In genomic region chrX:9352683-9353430, GRCh38 we compare ENCODE assay signal across 8 cellular contexts.
DNase-seq lines count a peak whose midpoint lies in the region; ATAC-seq and TF ChIP-seq lines count a peak whose summit lies in the region.

No MANE protein-coding gene starts in this region.

- H3K4me3 ChIP-seq in heart left ventricle: peak overlapping the region in 1 of 12 donors; percentile 31
- H3K4me3 ChIP-seq in upper lobe of right lung: no peak overlapping the region

- H3K9me3 ChIP-seq in heart left ventricle (no peaks in the 10 kb centered on the region), upper lobe of right lung (no peaks in the 10 kb centered on the region)

- no peak for TF ChIP-seq CTCF in heart left ventricle (IDR thresholded peaks at IDR 0.05)
- no peak for TF ChIP-seq CTCF in upper lobe of right lung (IDR thresholded peaks at IDR 0.05)

- H3K27ac ChIP-seq in heart left ventricle: peak overlapping the region in 1 of 12 donors; percentile 84
- H3K27ac ChIP-seq in upper lobe of right lung: peak overlapping the region; percentile 24

- H3K4me1 ChIP-seq in heart left ventricle (peaks cover 0 to 47% (median 0%) of the 10 kb centered on the region in 12 donors), upper lobe of right lung (no peaks in the 10 kb centered on the region)

- TF ChIP-seq POLR2A in heart left ventricle (IDR thresholded peaks at IDR 0.05): no peak

- ATAC-seq in GM21381 (IDR thresholded peaks at IDR 0.05; ENCODE audit: unreplicated experiment): peak; percentile 74
- peak; percentile 72 for ATAC-seq in HG03521 (IDR thresholded peaks at IDR 0.05; ENCODE audit: unreplicated experiment)
- ATAC-seq in heart left ventricle: peak; percentile 15 to 71 (median 62)
- peak; percentile 81 for ATAC-seq in upper lobe of right lung

- H3K36me3 ChIP-seq in heart left ventricle (no peaks in the 10 kb centered on the region), upper lobe of right lung (no peaks in the 10 kb centered on the region)

- peaks cover 0 to 16% (median 0%) of the 10 kb centered on the region in 9 donors for H3K27me3 ChIP-seq in heart left ventricle
- no peaks in the 10 kb centered on the region for H3K27me3 ChIP-seq in upper lobe of right lung

- intact Hi-C loops in heart left ventricle (cut with DNase I): no loop called here
- intact Hi-C loops in upper lobe of right lung (cut with DNase I): no loop called here

- DNase-seq in GM04504 (ENCODE audit: low read depth) (peak; percentile 49), heart left ventricle (peak in 3 of 5 donors; percentile 20 to 43 (median 38)), upper lobe of right lung (no peak), NCI-H1417 (lab: John Stamatoyannopoulos, UW) (no peak), NCI-H2081 treated with DMSO at 0.1 percent for 48 hours (lab: John Stamatoyannopoulos, UW) (no peak)
- peak in 3 of 4 experiments; percentile 2 to 22 (median 2) for DNase-seq in activated CD4-positive, CD25-positive, alpha-beta regulatory T cell (lab: John Stamatoyannopoulos, UW)

- 50 to 68% (median 62%) methylated on average over 16 of the region's 16 CpGs for WGBS in heart left ventricle, 4 donors

Comparison
In these comparisons a context has a peak if more than half of its experiments do, and no peak if none do; other contexts are left out.
1. DNase-seq: peak in GM04504 (single experiment), activated CD4-positive, CD25-positive, alpha-beta regulatory T cell (3 of 4) and heart left ventricle (3 of 5); none in upper lobe of right lung (single experiment), NCI-H1417 (0 of 3) and NCI-H2081 treated with DMSO at 0.1 percent for 48 hours (single experiment).
2. Peak in every context shown above with its lines, with median percentiles within 50 percentile points of each other: ATAC-seq.